In genomic region chr19:50658438-50659317, GRCh38 we compare ENCODE assay signal across 8 cellular contexts. TPM values are rescaled to one million over a fixed set of nuclear protein-coding genes. Genes with fewer than 3 reads are reported as not detected.
DNase-seq lines count a peak whose midpoint lies in the region; ATAC-seq and TF ChIP-seq lines count a peak whose summit lies in the region.

No MANE protein-coding gene starts in this region.

- peaks cover 11% of the 10 kb centered on the region for H3K9me3 Mint-ChIP-seq in natural killer cell treated with Interleukin-12 subunit alpha and Interleukin-12 subunit beta and Interleukin-15 and Interleukin-18, amount 100 ng/mL, for 72 hours

- H3K27me3 ChIP-seq in esophagus squamous epithelium (peaks cover 0 to 97% (median 7%) of the 10 kb centered on the region in 4 donors), stomach (peaks cover 6 to 92% (median 54%) of the 10 kb centered on the region in 3 donors)

- H3K4me3 ChIP-seq in esophagus squamous epithelium = peak overlapping the region in 3 of 4 donors; percentile 25 to 53 (median 34)
- peak overlapping the region; percentile 11 to 35 (median 28) for H3K4me3 ChIP-seq in stomach

- peaks cover 17% of the 10 kb centered on the region in 2 donors for H3K4me1 Mint-ChIP-seq in natural killer cell treated with Interleukin-12 subunit alpha and Interleukin-12 subunit beta and Interleukin-15 and Interleukin-18, amount 100 ng/mL, for 72 hours (ENCODE audit: low read depth in 2 of 2)

- TF ChIP-seq EP300 in stomach (IDR thresholded peaks at IDR 0.05) = no peak

- peaks cover 47 to 48% of the 10 kb centered on the region in 2 donors for H3K27me3 Mint-ChIP-seq in natural killer cell treated with Interleukin-12 subunit alpha and Interleukin-12 subunit beta and Interleukin-15 and Interleukin-18, amount 100 ng/mL, for 72 hours

- H3K27ac Mint-ChIP-seq in natural killer cell treated with Interleukin-12 subunit alpha and Interleukin-12 subunit beta and Interleukin-15 and Interleukin-18, amount 100 ng/mL, for 72 hours = peak overlapping the region in 1 of 2 donors; percentile 63

- peak; percentile 94 for DNase-seq in ELF-1 (ENCODE audit: low read depth, low spot score)
- DNase-seq in NCI-H2227 (lab: John Stamatoyannopoulos, UW; ENCODE audit: unreplicated experiment) = peak; percentile 96
- peak; percentile 31 for DNase-seq in activated CD8-positive, alpha-beta memory T cell treated with anti-CD3 and anti-CD28 coated beads, Interleukin-2, amount 50 U/mL, for 1 hour (ENCODE audit: extremely low read depth)
- DNase-seq in esophagus squamous epithelium (lab: John Stamatoyannopoulos, UW) = no peak
- no peak for DNase-seq in natural killer cell treated with Interleukin-12 subunit alpha and Interleukin-12 subunit beta and Interleukin-15 and Interleukin-18, amount 100 ng/mL, for 72 hours (ENCODE audit: low spot score)
- peak; percentile 37 for DNase-seq in stomach

- H3K4me1 ChIP-seq in esophagus squamous epithelium (peaks cover 9 to 22% (median 12%) of the 10 kb centered on the region in 3 donors), stomach (peaks cover 12 to 19% (median 17%) of the 10 kb centered on the region in 4 donors)

- peak; percentile 43 to 61 for ATAC-seq in natural killer cell treated with Interleukin-12 subunit alpha and Interleukin-12 subunit beta and Interleukin-15 and Interleukin-18, amount 100 ng/mL, for 72 hours
- ATAC-seq in HG02884 (IDR thresholded peaks at IDR 0.05; ENCODE audit: unreplicated experiment) (no peak), HG03460 (IDR thresholded peaks at IDR 0.05; ENCODE audit: unreplicated experiment) (no peak)

- H3K36me3 Mint-ChIP-seq in natural killer cell treated with Interleukin-12 subunit alpha and Interleukin-12 subunit beta and Interleukin-15 and Interleukin-18, amount 100 ng/mL, for 72 hours = peaks cover 19% of the 10 kb centered on the region

- TF ChIP-seq CTCF in esophagus squamous epithelium (IDR thresholded peaks at IDR 0.05) (no peak), stomach (IDR thresholded peaks at IDR 0.05) (no peak)

- H3K9me3 ChIP-seq in esophagus squamous epithelium (peaks cover 0 to 16% (median 6%) of the 10 kb centered on the region in 3 donors), stomach (peaks cover 10 to 34% (median 29%) of the 10 kb centered on the region in 4 donors)

- WGBS in esophagus squamous epithelium, 2 donors = 8 to 10% methylated on average over 16 of the region's 67 CpGs
- WGBS in stomach, 5 donors = 5 to 12% (median 5%) methylated on average over 22 to 67 of the region's 67 CpGs

- intact Hi-C loops in esophagus squamous epithelium (cut with DNase I) = no loop called here
- intact Hi-C loops in stomach (cut with DNase I; ENCODE audit: low total_unique reads) = no loop called here

- H3K27ac ChIP-seq in esophagus squamous epithelium = peak overlapping the region in 3 of 4 donors; percentile 1 to 46 (median 32)
- peak overlapping the region in 2 of 5 donors; percentile 4 to 21 for H3K27ac ChIP-seq in stomach

- H3K36me3 ChIP-seq in esophagus squamous epithelium (no peaks in the 10 kb centered on the region), stomach (no peaks in the 10 kb centered on the region)

- TF ChIP-seq POLR2A in esophagus squamous epithelium (IDR thresholded peaks at IDR 0.05) (peak in 1 of 4 donors; percentile 29), stomach (IDR thresholded peaks at IDR 0.05) (no peak)

- H3K4me3 Mint-ChIP-seq in natural killer cell treated with Interleukin-12 subunit alpha and Interleukin-12 subunit beta and Interleukin-15 and Interleukin-18, amount 100 ng/mL, for 72 hours = peak overlapping the region; percentile 86

RNA-seq across cellular contexts. Expression of gene C19orf81, which starts 9.4 kb away (rescaled TPM):
- total RNA-seq in esophagus squamous epithelium = not detected
- total RNA-seq in natural killer cell treated with Interleukin-12 subunit alpha and Interleukin-12 subunit beta and Interleukin-15 and Interleukin-18, amount 100 ng/mL, for 72 hours = not detected
- total RNA-seq in stomach = not detected
- polyA plus RNA-seq in stomach = 1 to 10 TPM in 1 of 3 donors, not detected in 2; 2.3 TPM

RNA-seq across cellular contexts. Expression of gene SYT3, which starts 19.0 kb away (rescaled TPM):
- 1 to 10 TPM in 1 of 4 donors, under 1 TPM in 1, not detected in 2; 0.53 to 2.2 TPM for total RNA-seq in esophagus squamous epithelium
- total RNA-seq in natural killer cell treated with Interleukin-12 subunit alpha and Interleukin-12 subunit beta and Interleukin-15 and Interleukin-18, amount 100 ng/mL, for 72 hours = not detected
- 1 to 10 TPM in 1 of 5 donors, under 1 TPM in 1, not detected in 3; 0.14 to 1.3 TPM for total RNA-seq in stomach
- under 1 TPM in 1 of 3 donors, not detected in 2; 0.13 TPM for polyA plus RNA-seq in stomach

Comparison
In these comparisons a context has a peak if more than half of its experiments do, and no peak if none do; other contexts are left out.
1. DNase-seq: peak in ELF-1 (single experiment), NCI-H2227 (single experiment), activated CD8-positive, alpha-beta memory T cell treated with anti-CD3 and anti-CD28 coated beads, Interleukin-2, amount 50 U/mL, for 1 hour (single experiment) and stomach (single experiment); none in esophagus squamous epithelium (single experiment) and natural killer cell treated with Interleukin-12 subunit alpha and Interleukin-12 subunit beta and Interleukin-15 and Interleukin-18, amount 100 ng/mL, for 72 hours (single experiment).
2. ATAC-seq: peak in natural killer cell treated with Interleukin-12 subunit alpha and Interleukin-12 subunit beta and Interleukin-15 and Interleukin-18, amount 100 ng/mL, for 72 hours (2 of 2); none in HG02884 (single experiment) and HG03460 (single experiment).